ENCODE assay signal across 20 cellular contexts in the genomic region with DNA sequence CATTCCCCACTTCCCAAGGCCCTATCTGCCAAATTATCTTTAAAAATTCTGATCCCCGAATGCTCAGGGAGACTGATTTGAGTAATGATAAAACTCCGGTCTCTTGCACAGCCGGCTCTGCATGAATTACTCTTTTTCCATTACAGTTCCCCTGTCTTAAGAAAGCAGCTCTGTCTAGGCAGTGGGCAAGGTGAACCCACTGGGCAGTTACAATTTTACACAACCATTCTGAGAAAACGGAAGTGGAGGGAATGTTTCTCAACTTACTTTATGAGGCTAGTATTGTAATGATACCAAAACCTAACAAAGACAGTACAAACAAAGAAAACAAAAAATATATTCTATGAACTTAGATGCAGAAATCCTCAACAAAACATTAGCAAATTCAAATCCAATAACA.
"Had no signal": no experiment of that assay in that cellular context is flagged by ENCODE, and none has a peak within 500 bp of the region (broad histone marks: within the 10 kb centered on the region; RNA-seq: fewer than 3 reads in every experiment).

No MANE protein-coding gene starts in this region.

- H3K27ac ChIP-seq: cardiac muscle cell, hepatocyte, sigmoid colon, testis had no signal

- H3K36me3 Mint-ChIP-seq: activated CD8-positive, alpha-beta memory T cell treated with anti-CD3 and anti-CD28 coated beads, Interleukin-2, amount 10 ng/mL, durations not matched to agents 7 days and 5 days; activated naive CD8-positive, alpha-beta T cell treated with anti-CD3 and anti-CD28 coated beads for 36 hours; naive thymus-derived CD8-positive, alpha-beta T cell; stimulated activated memory B cell treated with anti-CD40 and anti-IgM and Interleukin-4, amounts not matched to agents 10 μg/mL and 1 μg/mL and 100 μg/mL, for 72 hours had no signal

- ATAC-seq: activated CD8-positive, alpha-beta memory T cell treated with anti-CD3 and anti-CD28 coated beads, Interleukin-2, amount 10 ng/mL, durations not matched to agents 7 days and 5 days; left cardiac atrium; naive thymus-derived CD8-positive, alpha-beta T cell; stimulated activated memory B cell treated with anti-CD40 and anti-IgM and Interleukin-4, amounts not matched to agents 10 μg/mL and 1 μg/mL and 100 μg/mL, for 72 hours had no signal

- H3K4me1 Mint-ChIP-seq: activated CD4-positive, alpha-beta memory T cell treated with anti-CD3 and anti-CD28 coated beads, Interleukin-2, amount 10 ng/mL, durations not matched to agents 7 days and 5 days; activated CD8-positive, alpha-beta memory T cell treated with anti-CD3 and anti-CD28 coated beads, Interleukin-2, amount 10 ng/mL, durations not matched to agents 7 days and 5 days; activated naive CD8-positive, alpha-beta T cell treated with anti-CD3 and anti-CD28 coated beads for 36 hours; naive thymus-derived CD8-positive, alpha-beta T cell; stimulated activated memory B cell treated with anti-CD40 and anti-IgM and Interleukin-4, amounts not matched to agents 10 μg/mL and 1 μg/mL and 100 μg/mL, for 72 hours had no signal

- H3K4me3 Mint-ChIP-seq: activated CD4-positive, alpha-beta memory T cell treated with anti-CD3 and anti-CD28 coated beads, Interleukin-2, amount 10 ng/mL, durations not matched to agents 7 days and 5 days; activated CD8-positive, alpha-beta memory T cell treated with anti-CD3 and anti-CD28 coated beads, Interleukin-2, amount 10 ng/mL, durations not matched to agents 7 days and 5 days; activated naive CD8-positive, alpha-beta T cell treated with anti-CD3 and anti-CD28 coated beads for 36 hours; naive thymus-derived CD8-positive, alpha-beta T cell; stimulated activated memory B cell treated with anti-CD40 and anti-IgM and Interleukin-4, amounts not matched to agents 10 μg/mL and 1 μg/mL and 100 μg/mL, for 72 hours had no signal

- H3K4me2 ChIP-seq: hepatocyte had no signal

- H3K36me3 ChIP-seq: cardiac muscle cell, sigmoid colon had no signal

- H3K9me3 Mint-ChIP-seq: activated CD4-positive, alpha-beta memory T cell treated with anti-CD3 and anti-CD28 coated beads, Interleukin-2, amount 10 ng/mL, durations not matched to agents 7 days and 5 days; activated naive CD8-positive, alpha-beta T cell treated with anti-CD3 and anti-CD28 coated beads for 36 hours had no signal

- H3K27me3 Mint-ChIP-seq: activated CD4-positive, alpha-beta memory T cell treated with anti-CD3 and anti-CD28 coated beads, Interleukin-2, amount 10 ng/mL, durations not matched to agents 7 days and 5 days; activated CD8-positive, alpha-beta memory T cell treated with anti-CD3 and anti-CD28 coated beads, Interleukin-2, amount 10 ng/mL, durations not matched to agents 7 days and 5 days; stimulated activated memory B cell treated with anti-CD40 and anti-IgM and Interleukin-4, amounts not matched to agents 10 μg/mL and 1 μg/mL and 100 μg/mL, for 72 hours had no signal

- DNase-seq: activated CD4-positive, alpha-beta memory T cell treated with anti-CD3 and anti-CD28 coated beads, Interleukin-2, amount 10 ng/mL, durations not matched to agents 7 days and 5 days; activated CD4-positive, alpha-beta T cell treated with anti-CD3 and anti-CD28 coated beads for 48 hours; activated CD4-positive, CD25-positive, alpha-beta regulatory T cell; activated CD8-positive, alpha-beta memory T cell treated with anti-CD3 and anti-CD28 coated beads, Interleukin-2, amount 10 ng/mL, durations not matched to agents 7 days and 5 days; activated naive CD8-positive, alpha-beta T cell treated with anti-CD3 and anti-CD28 coated beads for 36 hours; amniotic stem cell; dermis blood vessel endothelial cell; effector memory CD4-positive, alpha-beta T cell; foreskin fibroblast; left cardiac atrium; mesenchymal stem cell; naive thymus-derived CD8-positive, alpha-beta T cell; posterior cingulate gyrus; sigmoid colon; stimulated activated CD4-positive, alpha-beta T cell treated with anti-CD3 and anti-CD28 coated beads, Interleukin-4, amount 100 ng/mL, for 4 hours; T-helper 9 cell; testis had no signal

- H3K9me3 ChIP-seq: sigmoid colon, testis had no signal

- H3K4me1 ChIP-seq: sigmoid colon, testis had no signal

- H3K4me3 ChIP-seq: cardiac muscle cell, hepatocyte, sigmoid colon, testis had no signal

- H3K27me3 ChIP-seq: cardiac muscle cell, hepatocyte, sigmoid colon, testis had no signal

- H3K79me2 ChIP-seq: hepatocyte had no signal

- H3K27ac Mint-ChIP-seq: activated CD4-positive, alpha-beta memory T cell treated with anti-CD3 and anti-CD28 coated beads, Interleukin-2, amount 10 ng/mL, durations not matched to agents 7 days and 5 days; activated CD8-positive, alpha-beta memory T cell treated with anti-CD3 and anti-CD28 coated beads, Interleukin-2, amount 10 ng/mL, durations not matched to agents 7 days and 5 days; activated naive CD8-positive, alpha-beta T cell treated with anti-CD3 and anti-CD28 coated beads for 36 hours; naive thymus-derived CD8-positive, alpha-beta T cell; stimulated activated memory B cell treated with anti-CD40 and anti-IgM and Interleukin-4, amounts not matched to agents 10 μg/mL and 1 μg/mL and 100 μg/mL, for 72 hours had no signal

- H2AFZ ChIP-seq: hepatocyte had no signal
